Comparison of ENCODE assay signal across 30 cellular contexts in genomic region chr5:125229556-125229955, GRCh38.
"Had no signal": no experiment of that assay in that cellular context is flagged by ENCODE, and none has a peak within 500 bp of the region (broad histone marks: within the 10 kb centered on the region; RNA-seq: fewer than 3 reads in every experiment).

No MANE protein-coding gene starts in this region.

- H3K4me3 ChIP-seq: ascending aorta, cardiac muscle cell had no signal

- FAIRE-seq: bronchial epithelial cell, TTC549 had no signal

- H3K36me3 ChIP-seq: ascending aorta, cardiac muscle cell had no signal

- DNase-seq: activated B cell treated with CpG ODN at 0.5 μM for 24 hours; activated CD4-positive, alpha-beta memory T cell treated with anti-CD3 and anti-CD28 coated beads for 36 hours; activated CD4-positive, alpha-beta T cell treated with anti-CD3 and anti-CD28 coated beads for 4 hours; activated CD4-positive, alpha-beta T cell treated with anti-CD3 and anti-CD28 coated beads, Interleukin-2, amount 10 ng/mL, durations not matched to agents 24 days and 14 days; activated CD4-positive, alpha-beta T cell treated with anti-CD3 and anti-CD28 coated beads, Interleukin-2, amount 50 U/mL, for 1 hour; activated CD4-positive, alpha-beta T cell treated with anti-CD3 and anti-CD28 coated beads, Interleukin-2, amount 50 U/mL, for 4 hours; activated CD4-positive, CD25-positive, alpha-beta regulatory T cell treated with anti-CD3 and anti-CD28 coated beads, Interleukin-2, amount 50 U/mL, for 72 hours; activated CD8-positive, alpha-beta memory T cell treated with anti-CD3 and anti-CD28 coated beads, Interleukin-2, amount 50 U/mL, for 4 hours; activated CD8-positive, alpha-beta T cell treated with anti-CD3 and anti-CD28 coated beads for 36 hours; activated effector memory CD4-positive, alpha-beta T cell treated with Interleukin-2 at 50 U/mL for 16 hours; activated gamma-delta T cell; activated naive CD4-positive, alpha-beta T cell treated with anti-CD3 and anti-CD28 coated beads, Interleukin-2, amount 10 ng/mL, durations not matched to agents 7 days and 5 days; activated naive CD4-positive, alpha-beta T cell treated with Interleukin-2 at 50 U/mL for 16 hours; activated naive CD8-positive, alpha-beta T cell treated with anti-CD3 and anti-CD28 coated beads, Interleukin-2, amount 10 ng/mL, durations not matched to agents 7 days and 5 days; activated naive CD8-positive, alpha-beta T cell treated with anti-CD3 and anti-CD28 coated beads, Interleukin-2, amount 50 U/mL, for 24 hours; activated T-cell treated with anti-CD3 and anti-CD28 coated beads for 4 hours; activated T-cell treated with anti-CD3 and anti-CD28 coated beads, Interleukin-2, amount 50 U/mL, for 1 hour; activated T-cell treated with anti-CD3 and anti-CD28 coated beads, Interleukin-2, amount 50 U/mL, for 48 hours; amygdala; anterior cingulate cortex; caudate nucleus; cerebellar nuclear complex; T-helper 1 cell; T-helper 2 cell; T-helper 9 cell had no signal

- H3K9me3 ChIP-seq: ascending aorta had no signal

- ATAC-seq: activated CD8-positive, alpha-beta T cell treated with anti-CD3 and anti-CD28 coated beads for 36 hours; activated naive CD8-positive, alpha-beta T cell treated with anti-CD3 and anti-CD28 coated beads, Interleukin-2, amount 50 U/mL, for 24 hours had no signal

- H3K27ac ChIP-seq: ascending aorta, cardiac muscle cell, VCaP had no signal

- H3K4me1 ChIP-seq: ascending aorta had no signal

- H3K27me3 ChIP-seq: ascending aorta, cardiac muscle cell had no signal
